In genomic region chr4:115119804-115120352, GRCh38 we compare ENCODE assay signal across 17 cellular contexts. TPM values are rescaled to one million over a fixed set of nuclear protein-coding genes. Genes with fewer than 3 reads are reported as not detected.
DNase-seq lines count a peak whose midpoint lies in the region; ATAC-seq and TF ChIP-seq lines count a peak whose summit lies in the region.
"Had no signal": no experiment of that assay in that cellular context is flagged by ENCODE, and none has a peak within 500 bp of the region (broad histone marks: within the 10 kb centered on the region; RNA-seq: fewer than 3 reads in every experiment).

No MANE protein-coding gene starts in this region.

- no peak overlapping the region for H3K27ac ChIP-seq in smooth muscle cell (ENCODE audit: low read depth)
- H3K27ac ChIP-seq: coronary artery, ovary, transverse colon had no signal

- DNase-seq in NCI-H146 (lab: John Stamatoyannopoulos, UW) (peak; percentile 3), NCI-H146 treated with DMSO at 0.1 percent for 48 hours (lab: John Stamatoyannopoulos, UW; ENCODE audit: unreplicated experiment) (no peak), NCI-H1436 treated with DMSO at 0.1 percent for 48 hours (lab: John Stamatoyannopoulos, UW) (peak; percentile 10), adipocyte (ENCODE audit: low read depth) (peak; percentile 44), smooth muscle cell (lab: John Stamatoyannopoulos, UW; ENCODE audit: unreplicated experiment) (no peak), anterior cingulate cortex (lab: John Stamatoyannopoulos, UW) (no peak), Right ventricle myocardium inferior (ENCODE audit: missing footprints) (no peak), HAP-1 (ENCODE audit: low spot score in 2 of 2) (no peak)
- DNase-seq: activated CD4-positive, CD25-positive, alpha-beta regulatory T cell; EL; H7; mesenchymal stem cell; NCI-H510A treated with DMSO at 0.1 percent for 48 hours; ovary; transverse colon had no signal

- in situ Hi-C loops in HAP-1 (cut with MboI; ENCODE audit: low sequenced_read_pairs): no loop called here

- H3K4me3 ChIP-seq in adipocyte (ENCODE audit: low read length) (no peak overlapping the region), smooth muscle cell (no peak overlapping the region), HAP-1 (no peak overlapping the region)
- H3K4me3 ChIP-seq: coronary artery, ovary, transverse colon had no signal

- H3K9me3 ChIP-seq in adipocyte (ENCODE audit: control insufficient read depth, low read length) (no peaks in the 10 kb centered on the region), smooth muscle cell (replicated peaks; ENCODE audit: low read depth) (no peaks in the 10 kb centered on the region), HAP-1 (no peaks in the 10 kb centered on the region)
- H3K9me3 ChIP-seq: ovary, transverse colon had no signal

- no peaks in the 10 kb centered on the region for H3K27me3 ChIP-seq in adipocyte (replicated peaks; ENCODE audit: control insufficient read depth, insufficient read depth, low read length)
- no peaks in the 10 kb centered on the region for H3K27me3 ChIP-seq in smooth muscle cell (ENCODE audit: low read depth)
- no peaks in the 10 kb centered on the region for H3K27me3 ChIP-seq in HAP-1 (ENCODE audit: low read depth)
- H3K27me3 ChIP-seq: ovary, transverse colon had no signal

- 82% methylated on average over 1 of the region's 1 CpG for WGBS in smooth muscle cell (ENCODE audit: low lambda C conversion rate)

- H3K4me2 ChIP-seq in smooth muscle cell: no peak overlapping the region

- no peak overlapping the region for H2AFZ ChIP-seq in smooth muscle cell (ENCODE audit: low read depth)

- H3K79me2 ChIP-seq in smooth muscle cell (ENCODE audit: low read depth): no peaks in the 10 kb centered on the region

- H3F3A ChIP-seq in smooth muscle cell (ENCODE audit: low read depth): no peaks in the 10 kb centered on the region

- intact Hi-C loops in Right ventricle myocardium inferior (cut with DNase I): no loop called here

- H4K20me1 ChIP-seq in smooth muscle cell (ENCODE audit: low read depth): no peaks in the 10 kb centered on the region

- peaks cover 7% of the 10 kb centered on the region for H3K4me1 ChIP-seq in adipocyte (ENCODE audit: control insufficient read depth, insufficient read depth, low read length)
- peaks cover 8% of the 10 kb centered on the region for H3K4me1 ChIP-seq in smooth muscle cell (ENCODE audit: low read depth)
- peaks cover 15% of the 10 kb centered on the region for H3K4me1 ChIP-seq in HAP-1
- H3K4me1 ChIP-seq: transverse colon had no signal

- peak; percentile 19 for TF ChIP-seq CTCF in smooth muscle cell (IDR thresholded peaks at IDR 0.05; ENCODE audit: borderline replicate concordance, insufficient read depth, poor library complexity, severe bottlenecking)

- ATAC-seq in Right ventricle myocardium inferior: no peak

- no peaks in the 10 kb centered on the region for H3K36me3 ChIP-seq in adipocyte (ENCODE audit: control insufficient read depth, insufficient read depth, low read length, severe bottlenecking)
- no peaks in the 10 kb centered on the region for H3K36me3 ChIP-seq in smooth muscle cell (ENCODE audit: low read depth)
- no peaks in the 10 kb centered on the region for H3K36me3 ChIP-seq in HAP-1 (replicated peaks)
- H3K36me3 ChIP-seq: ovary, transverse colon had no signal

- H3K9ac ChIP-seq in adipocyte (ENCODE audit: low read length): no peak overlapping the region
- no peak overlapping the region for H3K9ac ChIP-seq in smooth muscle cell (ENCODE audit: low read depth)

RNA-seq across cellular contexts. Expression of gene NDST4, which starts 6.5 kb away (rescaled TPM):
- total RNA-seq in smooth muscle cell (not detected in 2 replicates), Right ventricle myocardium inferior (not detected)
- polyA plus RNA-seq in smooth muscle cell: not detected in 2 replicates
- total RNA-seq: H7 had no signal
- polyA plus RNA-seq: adipose tissue had no signal

Comparison
In these comparisons a context has a peak if more than half of its experiments do, and no peak if none do; other contexts are left out.
1. DNase-seq: peak in NCI-H146 (single experiment), NCI-H1436 treated with DMSO at 0.1 percent for 48 hours (single experiment) and adipocyte (single experiment); none in NCI-H146 treated with DMSO at 0.1 percent for 48 hours (single experiment), smooth muscle cell (single experiment), anterior cingulate cortex (0 of 58), Right ventricle myocardium inferior (single experiment) and HAP-1 (0 of 2).